ENCODE assay signal across 9 cellular contexts in the genomic region with DNA sequence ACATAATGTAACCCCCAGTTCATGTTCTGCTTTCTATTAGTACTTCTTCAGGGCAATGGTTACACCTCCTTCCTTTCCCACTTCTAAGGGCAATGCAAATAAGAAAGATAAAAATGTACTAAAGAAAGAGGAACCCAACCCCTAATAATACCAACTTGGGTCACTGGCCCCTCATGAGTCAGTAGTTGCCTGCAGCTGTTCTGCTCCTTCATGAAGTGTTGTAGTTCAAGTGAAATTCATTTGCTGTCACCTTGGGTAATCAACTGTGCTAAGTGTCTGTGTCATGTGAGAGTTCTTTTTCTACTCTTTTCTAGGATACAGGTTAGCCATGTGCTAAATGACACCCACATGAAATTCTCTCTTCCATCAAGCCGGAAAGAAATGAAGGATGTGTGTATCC.
DNase-seq lines count a peak whose midpoint lies in the region; ATAC-seq and TF ChIP-seq lines count a peak whose summit lies in the region.
"Had no signal": no experiment of that assay in that cellular context is flagged by ENCODE, and none has a peak within 500 bp of the region (broad histone marks: within the 10 kb centered on the region; RNA-seq: fewer than 3 reads in every experiment).

No MANE protein-coding gene starts in this region.

- DNase-seq in MV-4-11 (lab: John Stamatoyannopoulos, UW) (peak; percentile 98), spleen (no peak), HPDE6-E6E7 (ENCODE audit: extremely low spot score) (no peak), HCEC 1CT (no peak), G401 (ENCODE audit: low spot score) (no peak)
- DNase-seq: mesendoderm, NCI-H524 treated with DMSO at 0.1 percent for 48 hours had no signal

- peaks cover 0 to 72% (median 0%) of the 10 kb centered on the region in 6 donors for H3K36me3 ChIP-seq in spleen

- peak overlapping the region in 6 of 8 donors; percentile 12 to 66 (median 58) for H3K27ac ChIP-seq in spleen

- intact Hi-C loops in spleen (cut with DNase I; ENCODE audit: low total_unique reads) = no loop called here

- H3K9me3 ChIP-seq in spleen = no peaks in the 10 kb centered on the region

- no peak overlapping the region for H3K4me3 ChIP-seq in spleen

- H3K27me3 ChIP-seq in spleen (replicated peaks in 1 of 7) = no peaks in the 10 kb centered on the region

- ATAC-seq in GM19043 (IDR thresholded peaks at IDR 0.05; ENCODE audit: low read depth, unreplicated experiment) (peak; percentile 89), HG02884 (IDR thresholded peaks at IDR 0.05; ENCODE audit: unreplicated experiment) (peak; percentile 80)

- WGBS in spleen, 5 donors = 75 to 93% (median 80%) methylated on average over 1 of the region's 1 CpG

- TF ChIP-seq POLR2A in spleen (IDR thresholded peaks at IDR 0.05) = no peak

- TF ChIP-seq CTCF in spleen (IDR thresholded peaks at IDR 0.05 in 8 of 11, conservative IDR thresholded peaks at IDR 0.05 in 3 of 11) = no peak

- in situ Hi-C loops in G401 (cut with HindIII; ENCODE audit: low sequenced_read_pairs) = no loop called here

- peaks cover 14 to 70% (median 40%) of the 10 kb centered on the region in 6 donors for H3K4me1 ChIP-seq in spleen
